In the genomic region with DNA sequence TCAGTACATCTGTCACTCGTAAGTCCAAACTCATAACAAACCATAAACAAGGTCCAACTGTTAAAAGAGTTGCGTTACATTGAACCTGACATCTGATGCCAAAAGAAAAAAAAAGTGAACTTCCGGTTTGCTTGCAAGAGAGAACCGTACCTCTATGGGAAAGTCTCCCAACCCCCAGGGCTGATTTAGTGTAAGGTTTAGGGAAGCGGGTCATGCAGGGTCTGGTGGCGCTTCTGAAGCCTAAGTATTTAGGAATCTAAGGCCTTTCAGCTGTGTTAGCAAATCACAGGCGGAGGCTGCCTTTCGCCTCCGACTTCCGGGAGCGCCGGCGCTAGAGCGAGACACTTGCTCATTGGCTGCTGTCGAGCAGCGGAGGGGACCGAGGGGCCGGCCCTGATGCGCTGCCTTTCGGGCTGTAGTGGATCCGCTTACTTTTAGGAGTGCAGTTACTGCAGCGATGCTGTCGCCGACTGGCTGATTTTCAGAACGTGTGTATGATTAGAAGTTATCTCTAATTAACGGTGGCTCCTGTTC, we compare ENCODE assay signal across 8 cellular contexts. TPM values are rescaled to one million over a fixed set of nuclear protein-coding genes. Genes with fewer than 3 reads are reported as not detected.
DNase-seq lines count a peak whose midpoint lies in the region; ATAC-seq and TF ChIP-seq lines count a peak whose summit lies in the region.

No MANE protein-coding gene starts in this region.

- peak; percentile 91 for ATAC-seq in GM18870 (IDR thresholded peaks at IDR 0.05; ENCODE audit: unreplicated experiment)
- ATAC-seq in HG03103 (IDR thresholded peaks at IDR 0.05; ENCODE audit: low read depth, unreplicated experiment): peak; percentile 100

- DNase-seq in NCI-H2196 (lab: John Stamatoyannopoulos, UW; ENCODE audit: unreplicated experiment) (peak; percentile 89), breast epithelium (ENCODE audit: low spot score in 2 of 2) (peak; percentile 62 to 70)

- H3K4me3 ChIP-seq in ACC112 (ENCODE audit: low read depth, low read length) (peak overlapping the region; percentile 67), breast epithelium (peak overlapping the region; percentile 37 to 65 (median 54)), iPS-20b (ENCODE audit: low read length) (peak overlapping the region; percentile 85), skeletal muscle tissue (ENCODE audit: low read length in 3 of 3) (peak overlapping the region; percentile 73 to 84 (median 81))

- no peaks in the 10 kb centered on the region for H3K9me3 ChIP-seq in breast epithelium
- peaks cover 6% of the 10 kb centered on the region; the same call in 1 of the 2 replicates for H3K9me3 ChIP-seq in iPS-20b (ENCODE audit: insufficient read depth, low read depth, low read length)
- H3K9me3 ChIP-seq in skeletal muscle tissue (ENCODE audit: control insufficient read depth in 3 of 3, low read length in 3 of 3): no peaks in the 10 kb centered on the region

- peak overlapping the region; percentile 96 for H2AFZ ChIP-seq in ACC112 (ENCODE audit: low read length, unreplicated experiment)

- no peaks in the 10 kb centered on the region for H3K36me3 ChIP-seq in ACC112 (ENCODE audit: insufficient read depth, low read length)
- H3K36me3 ChIP-seq in breast epithelium: no peaks in the 10 kb centered on the region
- no peaks in the 10 kb centered on the region for H3K36me3 ChIP-seq in iPS-20b (ENCODE audit: insufficient read depth, low read depth, low read length)
- no peaks in the 10 kb centered on the region for H3K36me3 ChIP-seq in skeletal muscle tissue (ENCODE audit: control insufficient read depth in 3 of 3, insufficient read depth in 3 of 3, low read length in 3 of 3)

- H3K79me2 ChIP-seq in ACC112 (ENCODE audit: control insufficient read depth, insufficient read depth, low read length, unreplicated experiment): no peaks in the 10 kb centered on the region

- peaks cover 12% of the 10 kb centered on the region for H3K4me1 ChIP-seq in ACC112 (ENCODE audit: control insufficient read depth, insufficient read depth, low read length, unreplicated experiment)
- no peaks in the 10 kb centered on the region for H3K4me1 ChIP-seq in breast epithelium
- peaks cover 7% of the 10 kb centered on the region; the same call in 1 of the 2 replicates for H3K4me1 ChIP-seq in iPS-20b (ENCODE audit: insufficient read depth, low read length)
- peaks cover 0 to 2% (median 0%) of the 10 kb centered on the region in 3 donors for H3K4me1 ChIP-seq in skeletal muscle tissue (ENCODE audit: control insufficient read depth in 3 of 3, insufficient read depth in 3 of 3, low read length in 3 of 3)

- TF ChIP-seq POLR2A in breast epithelium (IDR thresholded peaks at IDR 0.05): no peak

- peak overlapping the region; percentile 53 for H3K27ac ChIP-seq in ACC112 (ENCODE audit: low read depth, low read length)
- H3K27ac ChIP-seq in VCaP: peak overlapping the region; percentile 81
- H3K27ac ChIP-seq in breast epithelium: peak overlapping the region; percentile 75 to 85
- H3K27ac ChIP-seq in iPS-20b (ENCODE audit: low read length): peak overlapping the region; percentile 28
- peak overlapping the region; percentile 87 for H3K27ac ChIP-seq in skeletal muscle tissue (ENCODE audit: low read depth, low read length)

- H3K27me3 ChIP-seq in ACC112 (ENCODE audit: insufficient read depth, low read length): no peaks in the 10 kb centered on the region
- no peaks in the 10 kb centered on the region for H3K27me3 ChIP-seq in breast epithelium
- H3K27me3 ChIP-seq in iPS-20b (ENCODE audit: insufficient read depth, low read length): 0 out of 2 replicates have a peak, but pooled peaks cover 7% of the 10 kb centered on the region
- H3K27me3 ChIP-seq in skeletal muscle tissue (ENCODE audit: control insufficient read depth in 3 of 3, insufficient read depth in 3 of 3, low read length in 3 of 3): no peaks in the 10 kb centered on the region

- peak overlapping the region; percentile 80; the same call in 1 of the 2 replicates for H3K9ac ChIP-seq in iPS-20b (ENCODE audit: low read depth, low read length)
- peak overlapping the region; percentile 81 to 88 (median 84) for H3K9ac ChIP-seq in skeletal muscle tissue (ENCODE audit: low read depth in 1 of 3, low read length in 3 of 3)

- TF ChIP-seq CTCF in VCaP (conservative IDR thresholded peaks at IDR 0.05): no peak
- no peak for TF ChIP-seq CTCF in breast epithelium (IDR thresholded peaks at IDR 0.05)

- intact Hi-C loops in breast epithelium (cut with DNase I; ENCODE audit: low total_unique reads): no loop called here

RNA-seq across cellular contexts. Expression of a gene that starts 12.0 kb away (rescaled TPM):
- total RNA-seq in breast epithelium (10 to 100 TPM; 32.6 to 46.4 (median 38.3) TPM), skeletal muscle tissue (25.1 TPM)

RNA-seq across cellular contexts. Expression of a gene that starts 55.9 kb away (rescaled TPM):
- total RNA-seq in breast epithelium: 10 to 100 TPM; 43.9 to 80.2 (median 60.6) TPM
- 44.4 TPM for total RNA-seq in skeletal muscle tissue

Comparison
In these comparisons a context has a peak if more than half of its experiments do, and no peak if none do; other contexts are left out.
1. Peak in every context shown above with its lines: DNase-seq, ATAC-seq, H3K4me3 ChIP-seq and H3K27ac ChIP-seq.
2. H3K27ac ChIP-seq: peak in every context shown above with its lines; median percentile 87 in skeletal muscle tissue; 81 in VCaP; 80 in breast epithelium; 53 in ACC112; 28 in iPS-20b.